In genomic region chr16:56748191-56748590, GRCh38 we compare ENCODE assay signal across 19 cellular contexts. TPM values are rescaled to one million over a fixed set of nuclear protein-coding genes. Genes with fewer than 3 reads are reported as not detected.
DNase-seq lines count a peak whose midpoint lies in the region; ATAC-seq and TF ChIP-seq lines count a peak whose summit lies in the region.
"Had no signal": no experiment of that assay in that cellular context is flagged by ENCODE, and none has a peak within 500 bp of the region (broad histone marks: within the 10 kb centered on the region; RNA-seq: fewer than 3 reads in every experiment).

No MANE protein-coding gene starts in this region.

- no peak overlapping the region for H4K12ac ChIP-seq in trophoblast cell (ENCODE audit: low read depth, low read length)

- DNase-seq in right atrium auricular region (ENCODE audit: low spot score) (no peak), Right ventricle myocardium superior (no peak), dorsolateral prefrontal cortex (peak in 1 of 10 donors; percentile 38), trophoblast cell (no peak), uterus (no peak), NCI-H345 treated with DMSO at 0.1 percent for 48 hours (lab: John Stamatoyannopoulos, UW; ENCODE audit: unreplicated experiment) (no peak)
- DNase-seq: activated CD4-positive, alpha-beta T cell treated with anti-CD3 and anti-CD28 coated beads, Interleukin-2, amount 50 U/mL, for 48 hours; activated naive CD8-positive, alpha-beta T cell treated with anti-CD3 and anti-CD28 coated beads, Interleukin-2, amount 10 ng/mL, durations not matched to agents 7 days and 5 days; activated T-cell treated with anti-CD3 and anti-CD28 coated beads, Interleukin-2, amount 50 U/mL, for 4 hours; DMS53; NCI-H1048; NCI-H2029 treated with DMSO at 0.1 percent for 48 hours; NCI-H526 treated with DMSO at 0.1 percent for 48 hours; T-cell had no signal

- no peaks in the 10 kb centered on the region for H3K9me3 ChIP-seq in right atrium auricular region
- H3K9me3 ChIP-seq in trophoblast cell (ENCODE audit: insufficient read depth, low read depth, low read length), result no peaks in the 10 kb centered on the region
- no peaks in the 10 kb centered on the region for H3K9me3 ChIP-seq in uterus
- H3K9me3 ChIP-seq: A549 had no signal

- H3K4me3 ChIP-seq in right atrium auricular region (no peak overlapping the region), dorsolateral prefrontal cortex (no peak overlapping the region), trophoblast cell (ENCODE audit: low read depth, low read length) (no peak overlapping the region), uterus (no peak overlapping the region)
- H3K4me3 ChIP-seq: A549 had no signal

- intact Hi-C loops in Right ventricle myocardium superior (cut with DNase I), result no loop called here
- intact Hi-C loops in dorsolateral prefrontal cortex (cut with DNase I), result no loop called here
- intact Hi-C loops in uterus (cut with DNase I; ENCODE audit: low total_unique reads), result no loop called here

- H3K18ac ChIP-seq in trophoblast cell (ENCODE audit: low read length), result peak overlapping the region; percentile 42

- peaks cover 0 to 43% of the 10 kb centered on the region in 2 donors for H3K4me1 ChIP-seq in right atrium auricular region
- H3K4me1 ChIP-seq in trophoblast cell (ENCODE audit: control insufficient read depth in 1 of 2, insufficient read depth in 2 of 2, low read length in 2 of 2), result peaks cover 22 to 28% of the 10 kb centered on the region in 2 experiments
- peaks cover 0 to 5% of the 10 kb centered on the region in 2 donors for H3K4me1 ChIP-seq in uterus

- H2BK120ac ChIP-seq in trophoblast cell (ENCODE audit: insufficient read depth, low read length, poor library complexity), result no peak overlapping the region

- no peak for TF ChIP-seq POLR2A in uterus (IDR thresholded peaks at IDR 0.05)

- WGBS in trophoblast cell (ENCODE audit: extremely low coverage, insufficient coverage, insufficient read length), result no CpG with 5 or more reads among the region's 10 CpGs

- H2AK5ac ChIP-seq in trophoblast cell (ENCODE audit: low read length), result peak overlapping the region; percentile 11

- no peak overlapping the region for H3K23ac ChIP-seq in trophoblast cell (ENCODE audit: low read length)

- H3K27me3 ChIP-seq in right atrium auricular region, result no peaks in the 10 kb centered on the region
- no peaks in the 10 kb centered on the region for H3K27me3 ChIP-seq in dorsolateral prefrontal cortex
- no peaks in the 10 kb centered on the region for H3K27me3 ChIP-seq in trophoblast cell (ENCODE audit: insufficient read depth, low read length)
- H3K27me3 ChIP-seq in uterus, result no peaks in the 10 kb centered on the region

- H3K79me1 ChIP-seq in trophoblast cell (ENCODE audit: low read length), result peaks cover 6% of the 10 kb centered on the region

- peaks cover 2% of the 10 kb centered on the region for H3K79me2 ChIP-seq in trophoblast cell (ENCODE audit: control insufficient read depth, insufficient read depth, low read length, poor library complexity)

- H3K9ac ChIP-seq in trophoblast cell (ENCODE audit: low read length), result no peak overlapping the region

- peak overlapping the region; percentile 36 for H4K91ac ChIP-seq in trophoblast cell (ENCODE audit: low read depth, low read length)

- TF ChIP-seq CTCF in right atrium auricular region (IDR thresholded peaks at IDR 0.05) (no peak), dorsolateral prefrontal cortex (IDR thresholded peaks at IDR 0.05 in 54 of 56, conservative IDR thresholded peaks at IDR 0.05 in 2 of 56; ENCODE audit: low read depth in 1 of 56, partially characterized antibody in 56 of 56) (no peak), uterus (IDR thresholded peaks at IDR 0.05) (no peak)

- peak overlapping the region; percentile 52 for H3K14ac ChIP-seq in trophoblast cell (ENCODE audit: low read length)

- H3K36me3 ChIP-seq in right atrium auricular region, result no peaks in the 10 kb centered on the region
- peaks cover 0 to 10% of the 10 kb centered on the region in 2 experiments for H3K36me3 ChIP-seq in trophoblast cell (ENCODE audit: control insufficient read depth in 1 of 2, insufficient read depth in 2 of 2, low read length in 2 of 2)
- no peaks in the 10 kb centered on the region for H3K36me3 ChIP-seq in uterus

- no peak overlapping the region for H2BK5ac ChIP-seq in trophoblast cell (ENCODE audit: low read depth, low read length, poor library complexity)

- H3K27ac ChIP-seq in right atrium auricular region (peak overlapping the region; percentile 8 to 17), dorsolateral prefrontal cortex (peak overlapping the region in 55 of 59 donors; percentile 5 to 83 (median 62)), trophoblast cell (ENCODE audit: low read depth, low read length) (peak overlapping the region; percentile 60), uterus (peak overlapping the region; percentile 12 to 47)
- H3K27ac ChIP-seq: A549 had no signal

- no peak overlapping the region for H3K4me2 ChIP-seq in trophoblast cell (ENCODE audit: low read length)
- H3K4me2 ChIP-seq: A549 had no signal

- no peak for ATAC-seq in Right ventricle myocardium superior (ENCODE audit: poor library complexity)
- no peak for ATAC-seq in GM19463 (IDR thresholded peaks at IDR 0.05; ENCODE audit: unreplicated experiment)
- ATAC-seq in HG02885 (IDR thresholded peaks at IDR 0.05; ENCODE audit: poor library complexity, unreplicated experiment), result no peak
- ATAC-seq: A549; activated T-cell treated with anti-CD3 and anti-CD28 coated beads, Interleukin-2, amount 50 U/mL, for 4 hours; esophagus mucosa; left lobe of liver; T-cell had no signal

- H2AFZ ChIP-seq in trophoblast cell (ENCODE audit: insufficient read depth, low read length, poor library complexity), result no peak overlapping the region

- peak overlapping the region; percentile 33 for H2BK12ac ChIP-seq in trophoblast cell (ENCODE audit: low read length)

- H4K8ac ChIP-seq in trophoblast cell (ENCODE audit: low read depth, low read length), result peak overlapping the region; percentile 11

- H3K4ac ChIP-seq in trophoblast cell (ENCODE audit: low read depth, low read length), result peak overlapping the region; percentile 50

RNA-seq across cellular contexts. Expression of gene NUP93, which starts 18.3 kb away (rescaled TPM):
- total RNA-seq in right atrium auricular region (10 to 100 TPM; 18.1 to 19.8 TPM), Right ventricle myocardium superior (20.6 TPM), dorsolateral prefrontal cortex (100 to 1,000 TPM in 69 of 120 experiments, 10 to 100 TPM in 51; 60.0 to 155 (median 102) TPM), uterus (10 to 100 TPM; 17.6 to 71.0 (median 34.5) TPM)
- 71.6 and 78.9 TPM in 2 replicates for polyA plus RNA-seq in trophoblast cell (2013)
